9 cellular contexts compared by ENCODE assay signal in the genomic region with DNA sequence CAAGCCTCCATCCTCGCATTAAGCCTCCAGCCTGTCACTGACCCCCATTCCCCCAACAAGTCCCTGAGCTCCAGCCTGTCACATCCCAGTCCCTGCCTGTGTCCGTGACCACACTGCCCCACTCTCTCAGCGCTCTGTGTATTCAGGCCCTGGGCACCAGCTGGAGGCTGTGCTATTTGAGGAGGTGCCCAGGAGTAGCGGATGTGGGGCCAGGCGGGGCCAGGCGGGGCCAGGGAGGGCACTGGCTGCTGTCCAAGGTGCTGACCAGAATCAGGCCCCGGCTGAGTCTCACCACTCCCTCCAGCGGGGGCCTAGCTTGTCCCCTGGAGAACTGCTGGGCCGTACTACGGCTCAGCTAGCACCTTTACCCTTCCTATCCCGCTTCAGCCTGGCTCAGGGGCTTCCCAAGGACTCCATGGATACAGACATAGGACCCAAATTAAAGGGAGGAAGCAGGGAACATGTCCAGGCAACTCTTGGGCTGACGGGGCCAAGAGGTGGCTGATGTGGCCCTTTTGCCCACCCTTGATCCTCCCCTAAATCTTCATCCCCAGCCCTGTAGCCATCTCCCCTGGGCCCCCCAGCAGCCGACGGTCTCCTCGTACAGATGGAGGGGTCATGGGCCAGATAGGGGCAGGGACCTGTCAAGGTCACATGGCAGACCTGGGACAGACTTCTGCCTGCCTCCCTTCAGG. TPM values are rescaled to one million over a fixed set of nuclear protein-coding genes. Genes with fewer than 3 reads are reported as not detected.
A peak's percentile ranks its signal among the peaks of the same experiment; 100 is the strongest.
DNase-seq lines count a peak whose midpoint lies in the region; ATAC-seq and TF ChIP-seq lines count a peak whose summit lies in the region.
"Had no signal": no experiment of that assay in that cellular context is flagged by ENCODE, and none has a peak within 500 bp of the region (broad histone marks: within the 10 kb centered on the region; RNA-seq: fewer than 3 reads in every experiment).

No MANE protein-coding gene starts in this region.

- no peak overlapping the region for H3K4me2 ChIP-seq in parathyroid adenoma (ENCODE audit: low read length)

- H3K9me3 ChIP-seq in parathyroid adenoma (ENCODE audit: control insufficient read depth, low read length) = no peaks in the 10 kb centered on the region

- H3K79me2 ChIP-seq in parathyroid adenoma = peaks cover 3% of the 10 kb centered on the region

- no peak overlapping the region for H3K4me3 ChIP-seq in parathyroid adenoma (ENCODE audit: low read depth, low read length)

- H2AFZ ChIP-seq in parathyroid adenoma = peak overlapping the region; percentile 83

- H3K4me1 ChIP-seq in parathyroid adenoma = peaks cover 21% of the 10 kb centered on the region

- no peaks in the 10 kb centered on the region for H3K36me3 ChIP-seq in parathyroid adenoma (ENCODE audit: control insufficient read depth, insufficient read depth, low read length)

- ATAC-seq in GM19023 (IDR thresholded peaks at IDR 0.05; ENCODE audit: unreplicated experiment) (peak; percentile 50), HG03469 (IDR thresholded peaks at IDR 0.05; ENCODE audit: unreplicated experiment) (no peak)

- H3K27me3 ChIP-seq in parathyroid adenoma (ENCODE audit: control insufficient read depth, insufficient read depth, low read length) = no peaks in the 10 kb centered on the region

- H3K27ac ChIP-seq in parathyroid adenoma = peak overlapping the region; percentile 97

- peak overlapping the region; percentile 32 for H3K9ac ChIP-seq in parathyroid adenoma

- TF ChIP-seq CTCF in parathyroid adenoma (IDR thresholded peaks at IDR 0.05) = no peak

- DNase-seq in OCI-M2 (lab: John Stamatoyannopoulos, UW; ENCODE audit: unreplicated experiment) = peak; percentile 4
- DNase-seq in activated T-cell treated with anti-CD3 and anti-CD28 coated beads, Interleukin-2, amount 50 U/mL, for 48 hours = peak; percentile 69 to 72
- peak; percentile 79 for DNase-seq in germinal center (ENCODE audit: low spot score)
- peak; percentile 62 for DNase-seq in ureter (ENCODE audit: low spot score)
- no peak for DNase-seq in NCI-H1694 (lab: John Stamatoyannopoulos, UW)

RNA-seq across cellular contexts. Expression of a gene that starts 1.1 kb away (rescaled TPM):
- 0.73 TPM for total RNA-seq in ureter
- total RNA-seq: kidney epithelial cell had no signal

RNA-seq across cellular contexts. Expression of a gene that starts 16.2 kb away (rescaled TPM):
- total RNA-seq in ureter = not detected
- total RNA-seq: kidney epithelial cell had no signal

RNA-seq across cellular contexts. Expression of a gene that starts 48.0 kb away (rescaled TPM):
- 32.1 TPM for total RNA-seq in ureter
